ENCODE assay signal across 18 cellular contexts in the genomic region with DNA sequence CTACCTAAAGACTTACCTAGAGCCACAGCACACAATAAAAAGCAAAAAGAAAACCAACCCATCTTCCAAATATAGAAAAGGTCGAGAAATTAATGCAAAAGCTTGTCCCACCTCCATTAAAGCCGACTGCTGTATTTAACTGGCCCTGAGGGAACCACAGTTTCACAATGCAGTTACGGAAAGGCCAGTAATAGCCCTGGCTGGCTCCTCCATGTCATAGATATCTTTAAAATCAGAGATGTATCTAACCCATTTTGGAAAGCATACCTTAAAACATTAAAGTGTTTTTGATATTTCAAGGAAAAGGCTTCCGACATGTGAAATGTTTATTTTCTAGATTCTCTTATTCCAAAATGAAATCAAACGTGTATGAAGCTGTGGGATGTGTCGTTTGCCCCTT.
"Had no signal": no experiment of that assay in that cellular context is flagged by ENCODE, and none has a peak within 500 bp of the region (broad histone marks: within the 10 kb centered on the region; RNA-seq: fewer than 3 reads in every experiment).

No MANE protein-coding gene starts in this region.

- H3K4me3 ChIP-seq: adrenal gland, left lung, testis, upper lobe of right lung had no signal

- H3K4me1 Mint-ChIP-seq: activated CD4-positive, alpha-beta T cell treated with anti-CD3 and anti-CD28 coated beads, Interleukin-2, amount 10 ng/mL, durations not matched to agents 7 days and 5 days; stimulated activated naive CD8-positive, alpha-beta T cell treated with anti-CD3 and anti-CD28 coated beads, Interleukin-15, amount 100 ng/mL, for 72 hours had no signal

- H3K4me1 ChIP-seq: adrenal gland, left lung, testis, upper lobe of right lung had no signal

- H3K27ac Mint-ChIP-seq: activated CD4-positive, alpha-beta T cell treated with anti-CD3 and anti-CD28 coated beads, Interleukin-2, amount 10 ng/mL, durations not matched to agents 7 days and 5 days; activated T-helper 2 cell treated with anti-CD3 and anti-CD28 coated beads, Interferon-gamma antibody, Interleukin-2, Interleukin-4, amounts not matched to agents 10 μg/mL and 5 μg/mL and 100 μg/mL, durations not matched to agents 14 hours and 24 hours and 36 hours; stimulated activated naive CD8-positive, alpha-beta T cell treated with anti-CD3 and anti-CD28 coated beads, Interleukin-15, amount 100 ng/mL, for 72 hours had no signal

- H3K27me3 ChIP-seq: adrenal gland, left lung, testis, upper lobe of right lung had no signal

- H3K9me3 ChIP-seq: adrenal gland, left lung, testis, upper lobe of right lung had no signal

- H3K27ac ChIP-seq: adrenal gland, left lung, testis, upper lobe of right lung had no signal

- H3K36me3 ChIP-seq: adrenal gland, left lung, upper lobe of right lung had no signal

- H3K27me3 Mint-ChIP-seq: activated CD4-positive, alpha-beta T cell treated with anti-CD3 and anti-CD28 coated beads, Interleukin-2, amount 10 ng/mL, durations not matched to agents 7 days and 5 days; central memory CD8-positive, alpha-beta T cell; stimulated activated naive CD8-positive, alpha-beta T cell treated with anti-CD3 and anti-CD28 coated beads, Interleukin-15, amount 100 ng/mL, for 72 hours had no signal

- H3K9me3 Mint-ChIP-seq: activated CD4-positive, alpha-beta T cell treated with anti-CD3 and anti-CD28 coated beads, Interleukin-2, amount 10 ng/mL, durations not matched to agents 7 days and 5 days; activated T-helper 2 cell treated with anti-CD3 and anti-CD28 coated beads, Interferon-gamma antibody, Interleukin-2, Interleukin-4, amounts not matched to agents 10 μg/mL and 5 μg/mL and 100 μg/mL, durations not matched to agents 14 hours and 24 hours and 36 hours; central memory CD8-positive, alpha-beta T cell; stimulated activated naive CD8-positive, alpha-beta T cell treated with anti-CD3 and anti-CD28 coated beads, Interleukin-15, amount 100 ng/mL, for 72 hours had no signal

- DNase-seq: activated CD4-positive, alpha-beta T cell treated with anti-CD3 and anti-CD28 coated beads, Interleukin-2, amount 10 ng/mL, durations not matched to agents 7 days and 5 days; activated CD4-positive, CD25-positive, alpha-beta regulatory T cell; activated naive CD4-positive, alpha-beta T cell treated with anti-CD3 and anti-CD28 coated beads, Interleukin-2, amount 50 U/mL, for 16 hours; adrenal gland; cortex of kidney; effector CD8-positive, alpha-beta T cell; foreskin melanocyte; islet precursor cell; left lung; nucleus accumbens; stimulated activated CD4-positive, alpha-beta T cell treated with anti-CD3 and anti-CD28 coated beads, Interleukin-4, amount 100 ng/mL, for 1 hour; stimulated activated CD8-positive, alpha-beta memory T cell treated with anti-CD3 and anti-CD28 coated beads, Interleukin-4, amount 100 ng/mL, for 48 hours; stimulated activated naive CD8-positive, alpha-beta T cell treated with anti-CD3 and anti-CD28 coated beads, Interleukin-15, amount 100 ng/mL, for 72 hours; testis; upper lobe of right lung had no signal

- H3K4me3 Mint-ChIP-seq: activated CD4-positive, alpha-beta T cell treated with anti-CD3 and anti-CD28 coated beads, Interleukin-2, amount 10 ng/mL, durations not matched to agents 7 days and 5 days; central memory CD8-positive, alpha-beta T cell; natural killer cell treated with Interleukin-12 subunit alpha and Interleukin-12 subunit beta and Interleukin-15 and Interleukin-18, amount 100 ng/mL, for 72 hours; stimulated activated naive CD8-positive, alpha-beta T cell treated with anti-CD3 and anti-CD28 coated beads, Interleukin-15, amount 100 ng/mL, for 72 hours had no signal

- ATAC-seq: left lung; natural killer cell treated with Interleukin-12 subunit alpha and Interleukin-12 subunit beta and Interleukin-15 and Interleukin-18, amount 100 ng/mL, for 72 hours; stimulated activated naive CD8-positive, alpha-beta T cell treated with anti-CD3 and anti-CD28 coated beads, Interleukin-15, amount 100 ng/mL, for 72 hours; upper lobe of right lung had no signal
